15 cellular contexts compared by ENCODE assay signal in genomic region chr16:57614546-57615343, GRCh38. TPM values are rescaled to one million over a fixed set of nuclear protein-coding genes. Genes with fewer than 3 reads are reported as not detected.
A peak's percentile ranks its signal among the peaks of the same experiment; 100 is the strongest.
DNase-seq lines count a peak whose midpoint lies in the region; ATAC-seq lines count a peak whose summit lies in the region.
"Had no signal": no experiment of that assay in that cellular context is flagged by ENCODE, and none has a peak within 500 bp of the region (broad histone marks: within the 10 kb centered on the region; RNA-seq: fewer than 3 reads in every experiment).

No MANE protein-coding gene starts in this region.

- H3K4me3 Mint-ChIP-seq in activated CD4-positive, alpha-beta T cell treated with anti-CD3 and anti-CD28 coated beads, Interleukin-2, amount 10 ng/mL, durations not matched to agents 24 days and 14 days, result no peak overlapping the region
- no peak overlapping the region for H3K4me3 Mint-ChIP-seq in activated CD8-positive, alpha-beta T cell treated with anti-CD3 and anti-CD28 coated beads, Interleukin-2, amount 10 ng/mL, durations not matched to agents 7 days and 5 days
- H3K4me3 Mint-ChIP-seq: nephron had no signal

- peak overlapping the region; percentile 84 for H3K27ac Mint-ChIP-seq in activated CD4-positive, alpha-beta T cell treated with anti-CD3 and anti-CD28 coated beads, Interleukin-2, amount 10 ng/mL, durations not matched to agents 24 days and 14 days
- peak overlapping the region; percentile 54 for H3K27ac Mint-ChIP-seq in activated CD8-positive, alpha-beta T cell treated with anti-CD3 and anti-CD28 coated beads, Interleukin-2, amount 10 ng/mL, durations not matched to agents 7 days and 5 days
- H3K27ac Mint-ChIP-seq: nephron had no signal

- H3K4me1 Mint-ChIP-seq in activated CD4-positive, alpha-beta T cell treated with anti-CD3 and anti-CD28 coated beads, Interleukin-2, amount 10 ng/mL, durations not matched to agents 24 days and 14 days, result peaks cover 27% of the 10 kb centered on the region
- H3K4me1 Mint-ChIP-seq in activated CD8-positive, alpha-beta T cell treated with anti-CD3 and anti-CD28 coated beads, Interleukin-2, amount 10 ng/mL, durations not matched to agents 7 days and 5 days (ENCODE audit: low read depth), result peaks cover 53% of the 10 kb centered on the region

- H3K36me3 Mint-ChIP-seq in activated CD4-positive, alpha-beta T cell treated with anti-CD3 and anti-CD28 coated beads, Interleukin-2, amount 10 ng/mL, durations not matched to agents 24 days and 14 days (ENCODE audit: low read depth), result no peaks in the 10 kb centered on the region
- H3K36me3 Mint-ChIP-seq in activated CD8-positive, alpha-beta T cell treated with anti-CD3 and anti-CD28 coated beads, Interleukin-2, amount 10 ng/mL, durations not matched to agents 7 days and 5 days (ENCODE audit: low read depth), result no peaks in the 10 kb centered on the region

- H3K9me3 Mint-ChIP-seq in activated CD4-positive, alpha-beta T cell treated with anti-CD3 and anti-CD28 coated beads, Interleukin-2, amount 10 ng/mL, durations not matched to agents 24 days and 14 days, result no peaks in the 10 kb centered on the region
- no peaks in the 10 kb centered on the region for H3K9me3 Mint-ChIP-seq in activated CD8-positive, alpha-beta T cell treated with anti-CD3 and anti-CD28 coated beads, Interleukin-2, amount 10 ng/mL, durations not matched to agents 7 days and 5 days (ENCODE audit: insufficient read depth)
- H3K9me3 Mint-ChIP-seq: nephron had no signal

- CTCF ChIA-PET in activated CD8-positive, alpha-beta T cell treated with anti-CD3 and anti-CD28 coated beads, Interleukin-2, amount 10 ng/mL, durations not matched to agents 7 days and 5 days (lab: Charles Lee), result interaction anchor here (0.8 to 7.7 kb wide), 7 partner anchors 8 to 37 kb away, joined by 3 to 105 read pairs (median 4); no protein-coding TSS in a partner anchor

- no peaks in the 10 kb centered on the region for H3K27me3 Mint-ChIP-seq in activated CD4-positive, alpha-beta T cell treated with anti-CD3 and anti-CD28 coated beads, Interleukin-2, amount 10 ng/mL, durations not matched to agents 24 days and 14 days
- no peaks in the 10 kb centered on the region for H3K27me3 Mint-ChIP-seq in activated CD8-positive, alpha-beta T cell treated with anti-CD3 and anti-CD28 coated beads, Interleukin-2, amount 10 ng/mL, durations not matched to agents 7 days and 5 days (ENCODE audit: low read depth)

- POLR2A ChIA-PET in activated CD8-positive, alpha-beta T cell treated with anti-CD3 and anti-CD28 coated beads, Interleukin-2, amount 10 ng/mL, durations not matched to agents 7 days and 5 days (lab: Charles Lee), result interaction anchor here (1.2 to 1.5 kb wide), 2 partner anchors 13 to 121 kb away, joined by 3 read pairs; partner anchors contain the start of gene KATNB1

- DNase-seq in activated CD4-positive, alpha-beta T cell treated with anti-CD3 and anti-CD28 coated beads, Interleukin-2, amount 10 ng/mL, durations not matched to agents 24 days and 14 days, result peak; percentile 64
- DNase-seq in activated CD4-positive, alpha-beta T cell treated with anti-CD3 and anti-CD28 coated beads, Interleukin-2, amount 50 U/mL, for 1 hour, result no peak
- peak; percentile 40 for DNase-seq in activated CD8-positive, alpha-beta T cell treated with anti-CD3 and anti-CD28 coated beads, Interleukin-2, amount 10 ng/mL, durations not matched to agents 7 days and 5 days
- DNase-seq in ecto neural progenitor cell (ENCODE audit: low spot score) (peak; percentile 29), HT-29 (ENCODE audit: low spot score) (no peak), midbrain (lab: John Stamatoyannopoulos, UW) (no peak), NCI-H524 treated with DMSO at 0.1 percent for 48 hours (lab: John Stamatoyannopoulos, UW) (no peak)
- peak; percentile 71 for DNase-seq in stimulated activated CD8-positive, alpha-beta memory T cell treated with anti-CD3 and anti-CD28 coated beads, Interleukin-4, amount 100 ng/mL, for 48 hours
- DNase-seq: cortex of kidney, DMS79, NCI-H1105, NCI-H526 treated with DMSO at 0.1 percent for 48 hours, substantia nigra had no signal

- peak; percentile 28 for ATAC-seq in activated CD8-positive, alpha-beta T cell treated with anti-CD3 and anti-CD28 coated beads, Interleukin-2, amount 10 ng/mL, durations not matched to agents 7 days and 5 days

- intact Hi-C loops in activated CD4-positive, alpha-beta T cell treated with anti-CD3 and anti-CD28 coated beads, Interleukin-2, amount 10 ng/mL, durations not matched to agents 24 days and 14 days (cut with micrococcal nuclease), result no loop called here

RNA-seq across cellular contexts. Expression of gene ADGRG1, which starts 13.7 kb away (rescaled TPM):
- total RNA-seq in activated CD4-positive, alpha-beta T cell treated with anti-CD3 and anti-CD28 coated beads, Interleukin-2, amount 10 ng/mL, durations not matched to agents 24 days and 14 days, result 3.8 and 4.8 TPM in 2 replicates
- 1 to 10 TPM; 3.3 to 3.7 TPM for total RNA-seq in activated CD8-positive, alpha-beta T cell treated with anti-CD3 and anti-CD28 coated beads, Interleukin-2, amount 10 ng/mL, durations not matched to agents 7 days and 5 days
- 138 TPM in 2 replicates for total RNA-seq in HT-29 (2014; rRNA removed; shearing (Covaris generic))

RNA-seq across cellular contexts. Expression of gene ADGRG3, which starts 53.4 kb away (rescaled TPM):
- total RNA-seq in activated CD4-positive, alpha-beta T cell treated with anti-CD3 and anti-CD28 coated beads, Interleukin-2, amount 10 ng/mL, durations not matched to agents 24 days and 14 days, result not detected in 2 replicates
- total RNA-seq in activated CD8-positive, alpha-beta T cell treated with anti-CD3 and anti-CD28 coated beads, Interleukin-2, amount 10 ng/mL, durations not matched to agents 7 days and 5 days, result under 1 TPM in 1 of 2 experiments, not detected in 1; 0.13 TPM
- total RNA-seq in HT-29 (2014; rRNA removed; shearing (Covaris generic)), result not detected in 2 replicates
- total RNA-seq: fibroblast of villous mesenchyme had no signal

Comparison
In these comparisons a context has a peak if more than half of its experiments do, and no peak if none do; other contexts are left out.
1. DNase-seq: peak in activated CD4-positive, alpha-beta T cell treated with anti-CD3 and anti-CD28 coated beads, Interleukin-2, amount 10 ng/mL, durations not matched to agents 24 days and 14 days (single experiment), activated CD8-positive, alpha-beta T cell treated with anti-CD3 and anti-CD28 coated beads, Interleukin-2, amount 10 ng/mL, durations not matched to agents 7 days and 5 days (single experiment), ecto neural progenitor cell (single experiment) and stimulated activated CD8-positive, alpha-beta memory T cell treated with anti-CD3 and anti-CD28 coated beads, Interleukin-4, amount 100 ng/mL, for 48 hours (single experiment); none in activated CD4-positive, alpha-beta T cell treated with anti-CD3 and anti-CD28 coated beads, Interleukin-2, amount 50 U/mL, for 1 hour (single experiment), HT-29 (single experiment), midbrain (single experiment) and NCI-H524 treated with DMSO at 0.1 percent for 48 hours (single experiment).
2. RNA of gene ADGRG1, which starts 13.7 kb away (total RNA-seq): 138 TPM in HT-29; 3.8 to 4.8 TPM in activated CD4-positive, alpha-beta T cell treated with anti-CD3 and anti-CD28 coated beads, Interleukin-2, amount 10 ng/mL, durations not matched to agents 24 days and 14 days and 3.3 to 3.7 TPM in activated CD8-positive, alpha-beta T cell treated with anti-CD3 and anti-CD28 coated beads, Interleukin-2, amount 10 ng/mL, durations not matched to agents 7 days and 5 days; every median in the first group is over 10 times any median in the second.